8 cellular contexts compared by ENCODE assay signal in genomic region chr4:75940692-75941253, GRCh38. TPM values are rescaled to one million over a fixed set of nuclear protein-coding genes. Genes with fewer than 3 reads are reported as not detected.
DNase-seq lines count a peak whose midpoint lies in the region; TF ChIP-seq lines count a peak whose summit lies in the region.

Gene NAAA (minus strand): TSS chr4:75941013. CDS start chr4:75940949, 64 bp downstream.

- no peak within 1 kb of the TSS for H2BK12ac ChIP-seq in H9 (ENCODE audit: insufficient read length, low read depth, low read length)

- no peak within 1 kb of the TSS for H4K5ac ChIP-seq in H9 (ENCODE audit: insufficient read length, low read depth, low read length)

- H2BK15ac ChIP-seq in H9 (ENCODE audit: low read depth, low read length): no peak within 1 kb of the TSS

- no peak for TF ChIP-seq CTCF in GM10248 (IDR thresholded peaks at IDR 0.05; ENCODE audit: control extremely low read depth, extremely low read depth, low read depth, missing control alignments)
- TF ChIP-seq CTCF in H9 (conservative IDR thresholded peaks at IDR 0.05): no peak
- no peak for TF ChIP-seq CTCF in astrocyte of the spinal cord (IDR thresholded peaks at IDR 0.05; ENCODE audit: low read depth, low read length)

- no peak within 1 kb of the TSS for H2BK120ac ChIP-seq in H9 (ENCODE audit: low read depth, low read length, poor library complexity, severe bottlenecking)

- H3K27me3 Mint-ChIP-seq in H9 (ENCODE audit: low read depth): peaks cover 21% of the 10 kb centered on the region

- H4K20me1 ChIP-seq in H9 (ENCODE audit: control insufficient read depth, insufficient read depth, insufficient read length): no peaks in the 10 kb centered on the region

- H3K14ac ChIP-seq in H9 (ENCODE audit: insufficient read depth, low read length): peak within 1 kb of the TSS; percentile 16

- no peak within 1 kb of the TSS for H3K56ac ChIP-seq in H9 (ENCODE audit: insufficient read length, low read depth, low read length)

- H3K27me3 ChIP-seq in H9 (ENCODE audit: insufficient read depth, low read length) (no peaks in the 10 kb centered on the region; the same call in 1 of the 2 replicates), iPS DF 6.9 (ENCODE audit: control insufficient read depth, insufficient read depth, low read length) (no peaks in the 10 kb centered on the region)

- no peak within 1 kb of the TSS for H3K27ac ChIP-seq in H9 (ENCODE audit: insufficient read length, low read depth, low read length)
- H3K27ac ChIP-seq in iPS DF 6.9 (ENCODE audit: low read length): no peak within 1 kb of the TSS

- H3K23ac ChIP-seq in H9 (ENCODE audit: insufficient read length, low read depth, low read length): no peak within 1 kb of the TSS

- H3K79me2 ChIP-seq in H9 (ENCODE audit: insufficient read depth, low read length): 0 out of 2 replicates have a peak, but pooled peaks cover 2% of the 10 kb centered on the region

- no peaks in the 10 kb centered on the region for H3K79me1 ChIP-seq in H9 (ENCODE audit: insufficient read depth, low read depth, low read length, poor library complexity, severe bottlenecking)

- H3K4me2 ChIP-seq in H9 (ENCODE audit: insufficient read depth, insufficient read length, low read length): peak within 1 kb of the TSS; percentile 85

- no peak within 1 kb of the TSS for H3T11ph ChIP-seq in H9 (ENCODE audit: low read length)

- H4K91ac ChIP-seq in H9 (ENCODE audit: insufficient read length, low read depth, low read length): no peak within 1 kb of the TSS

- no peaks in the 10 kb centered on the region for H3K4me1 ChIP-seq in H9 (ENCODE audit: insufficient read depth, low read length)
- H3K4me1 ChIP-seq in iPS DF 6.9 (ENCODE audit: control insufficient read depth, insufficient read depth, low read length): no peaks in the 10 kb centered on the region

- H3K18ac ChIP-seq in H9 (ENCODE audit: insufficient read length, low read depth, low read length): peak within 1 kb of the TSS; percentile 22

- H3K27ac Mint-ChIP-seq in H9: peak within 1 kb of the TSS in 2 of 3 experiments; percentile 40 to 75; a peak in 3 of 7 replicates

- H2AFZ ChIP-seq in H9 (ENCODE audit: low read length): no peak within 1 kb of the TSS

- H3K9ac ChIP-seq in H9 (ENCODE audit: extremely low read depth, insufficient read length, low read length): peak within 1 kb of the TSS; percentile 24

- H3K36me3 ChIP-seq in iPS DF 6.9 (ENCODE audit: control insufficient read depth, insufficient read depth, low read length): no peaks in the 10 kb centered on the region

- no peak within 1 kb of the TSS for H2BK5ac ChIP-seq in H9 (ENCODE audit: insufficient read length, low read length)

- H3K4me1 Mint-ChIP-seq in H9: peaks cover 14 to 20% of the 10 kb centered on the region in 2 experiments

- H3K4ac ChIP-seq in H9 (ENCODE audit: low read depth, low read length): no peak within 1 kb of the TSS

- DNase-seq in GM10248 (ENCODE audit: extremely low spot score) (peak; percentile 89), H9 (peak; percentile 83), M059J (ENCODE audit: low read depth) (peak; percentile 22), T1000 (lab: John Stamatoyannopoulos, UW) (peak; percentile 29), astrocyte of the spinal cord (ENCODE audit: low read depth, low spot score) (peak; percentile 55), iPS DF 6.9 (ENCODE audit: low read depth, low spot score) (no peak), skeletal muscle cell (ENCODE audit: low read depth) (no peak), NCI-H446 treated with DMSO at 0.1 percent for 48 hours (lab: John Stamatoyannopoulos, UW) (no peak)

- H3K36me3 Mint-ChIP-seq in H9 (ENCODE audit: insufficient read depth in 1 of 3, low read depth in 3 of 3): peaks cover 0 to 14% (median 0%) of the 10 kb centered on the region in 3 experiments; a peak in 4 of 7 replicates

- in situ Hi-C loops in astrocyte of the spinal cord (cut with HindIII; ENCODE audit: low sequenced_read_pairs): no loop called here

- POLR2A ChIA-PET in GM10248 (lab: Yijun Ruan, JAX): no interaction called here

- WGBS in H9 (ENCODE audit: extremely low coverage, insufficient read length, low lambda C conversion rate): no CpG with 5 or more reads among the region's 66 CpGs
- whole genome bisulfite sequencing in iPS DF 6.9 (ENCODE audit: insufficient coverage, insufficient read length): no CpG with 5 or more reads among the region's 66 CpGs

- no peak within 1 kb of the TSS for H2BK20ac ChIP-seq in H9 (ENCODE audit: low read depth, low read length, poor library complexity, severe bottlenecking)

- CTCF ChIA-PET in GM10248 (lab: Yijun Ruan, JAX): interaction anchor here (1.1 to 2.1 kb wide), 7 partner anchors 9 to 122 kb away, joined by 3 to 6 read pairs (median 4); no protein-coding TSS in a partner anchor

- H3K9me3 ChIP-seq in H9 (ENCODE audit: control insufficient read depth, low read depth, low read length) (no peaks in the 10 kb centered on the region), iPS DF 6.9 (ENCODE audit: control insufficient read depth, insufficient read depth, low read length) (no peaks in the 10 kb centered on the region)

- peaks cover 11% of the 10 kb centered on the region for H3K23me2 ChIP-seq in H9 (ENCODE audit: insufficient read length, low read depth, low read length, poor library complexity, severe bottlenecking)

- H2AK5ac ChIP-seq in H9 (ENCODE audit: insufficient read length, low read length): no peak within 1 kb of the TSS

- no peak within 1 kb of the TSS for H4K8ac ChIP-seq in H9 (replicated peaks; ENCODE audit: insufficient read length, low read depth, low read length)

- H3K4me3 Mint-ChIP-seq in H9: peak within 1 kb of the TSS; percentile 83 to 91

- H3K4me3 ChIP-seq in astrocyte of the spinal cord (ENCODE audit: low read depth, low read length) (peak within 1 kb of the TSS; percentile 72), iPS DF 6.9 (ENCODE audit: low read length) (peak within 1 kb of the TSS; percentile 78), skeletal muscle cell (ENCODE audit: low read depth, low read length) (peak within 1 kb of the TSS; percentile 60)

- H3K9me3 Mint-ChIP-seq in H9: no peaks in the 10 kb centered on the region; a peak in 2 of 5 replicates

RNA-seq across cellular contexts. Expression of gene NAAA, which starts in this region (rescaled TPM):
- total RNA-seq in H9 (2021): 2.7 and 3.2 TPM in 2 replicates
- 0.25 and 15.2 TPM in 2 replicates for total RNA-seq in M059J (2014; rRNA removed; shearing (Covaris generic))

Comparison
In these comparisons a context has a peak if more than half of its experiments do, and no peak if none do; other contexts are left out.
1. DNase-seq: peak in GM10248 (single experiment), H9 (single experiment), M059J (single experiment), T1000 (single experiment) and astrocyte of the spinal cord (single experiment); none in iPS DF 6.9 (single experiment), skeletal muscle cell (single experiment) and NCI-H446 treated with DMSO at 0.1 percent for 48 hours (single experiment).
2. Peak in every context shown above with its lines, with median percentiles within 50 percentile points of each other: H3K4me3 ChIP-seq.